In genomic region chr7:116780966-116781365, GRCh38 we compare ENCODE assay signal across 1 cellular context.
TF ChIP-seq lines count a peak whose summit lies in the region.

No MANE protein-coding gene starts in this region.

TF ChIP-seq in GM23338, 12 proteins besides CTCF, POLR2A, EP300 and RAD21 (continued from another document):
- TF ChIP-seq ZNF462 (CRISPR knock-in tag; IDR thresholded peaks at IDR 0.05) (no peak), EZH2 (IDR thresholded peaks at IDR 0.05; ENCODE audit: low read depth, unreplicated experiment) (no peak)
